ENCODE assay signal across 8 cellular contexts in the genomic region with DNA sequence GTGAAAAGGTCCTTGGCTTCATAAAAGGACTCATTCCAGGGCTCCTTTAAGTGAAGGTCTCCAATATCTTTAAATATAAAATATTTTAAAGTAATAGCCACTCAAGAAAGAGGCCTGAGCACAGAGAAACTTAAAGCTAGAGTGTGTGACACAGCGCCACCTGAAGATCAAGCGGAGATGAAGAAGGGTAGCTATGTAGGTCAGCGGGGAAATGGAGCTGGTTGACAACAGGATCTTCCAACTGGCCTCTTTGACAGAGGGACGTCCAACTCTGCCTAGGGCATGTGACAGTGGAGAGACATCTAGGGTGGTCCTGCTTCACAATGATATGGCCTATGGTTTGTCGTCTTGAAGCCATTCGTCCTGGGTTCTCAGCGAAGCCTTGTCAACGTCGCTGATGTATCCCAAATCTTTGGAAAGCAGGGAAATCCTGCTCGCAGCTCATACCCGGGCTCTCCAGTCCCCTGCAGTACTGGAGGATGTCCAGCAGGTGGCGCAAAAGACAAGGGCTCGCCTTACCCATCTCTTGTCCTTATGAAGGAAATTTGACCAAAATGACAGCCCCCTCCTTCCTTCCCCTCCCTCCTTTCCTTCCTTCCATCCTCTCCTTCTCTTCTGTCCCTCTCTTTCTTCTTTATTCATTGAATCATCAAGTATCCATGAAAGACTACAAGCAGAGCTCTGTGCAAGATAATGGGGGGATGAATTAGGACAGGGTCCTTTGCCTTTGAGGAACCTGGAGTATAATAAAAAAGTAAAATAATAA. TPM values are rescaled to one million over a fixed set of nuclear protein-coding genes. Genes with fewer than 3 reads are reported as not detected.
DNase-seq lines count a peak whose midpoint lies in the region; ATAC-seq, FAIRE-seq and TF ChIP-seq lines count a peak whose summit lies in the region.

No MANE protein-coding gene starts in this region.

- H2BK15ac ChIP-seq in H1 (ENCODE audit: low read length): no peak overlapping the region
- no peak overlapping the region for H2BK15ac ChIP-seq in mesendoderm (replicated peaks; ENCODE audit: low read depth)

- no peak overlapping the region for H3K27ac Mint-ChIP-seq in CD4-positive, CD25-positive, alpha-beta regulatory T cell
- no peak overlapping the region for H3K27ac Mint-ChIP-seq in activated CD8-positive, alpha-beta T cell treated with anti-CD3 and anti-CD28 coated beads for 36 hours

- H2AK5ac ChIP-seq in H1 (ENCODE audit: low read depth, low read length): no peak overlapping the region
- H2AK5ac ChIP-seq in mesendoderm (ENCODE audit: low read length): no peak overlapping the region

- H2BK5ac ChIP-seq in H1 (ENCODE audit: low read depth, low read length) (no peak overlapping the region), mesendoderm (ENCODE audit: low read length) (no peak overlapping the region)

- no peaks in the 10 kb centered on the region for H3K36me3 Mint-ChIP-seq in CD4-positive, CD25-positive, alpha-beta regulatory T cell
- H3K36me3 Mint-ChIP-seq in activated CD8-positive, alpha-beta T cell treated with anti-CD3 and anti-CD28 coated beads for 36 hours (ENCODE audit: low read depth): no peaks in the 10 kb centered on the region

- peak overlapping the region in 1 of 4 donors; percentile 24 for H3K4me3 Mint-ChIP-seq in CD4-positive, CD25-positive, alpha-beta regulatory T cell
- H3K4me3 Mint-ChIP-seq in activated CD8-positive, alpha-beta T cell treated with anti-CD3 and anti-CD28 coated beads for 36 hours: no peak overlapping the region

- TF ChIP-seq EP300 in H1 (IDR thresholded peaks at IDR 0.05; ENCODE audit: borderline replicate concordance in 1 of 2, low read depth in 2 of 2, low read length in 2 of 2): no peak

- H3K79me1 ChIP-seq in H1 (ENCODE audit: low read depth, low read length) (no peaks in the 10 kb centered on the region), mesendoderm (ENCODE audit: low read length) (no peaks in the 10 kb centered on the region)

- peaks cover 0 to 2% (median 0%) of the 10 kb centered on the region in 7 donors for H3K9me3 Mint-ChIP-seq in CD4-positive, CD25-positive, alpha-beta regulatory T cell
- no peaks in the 10 kb centered on the region for H3K9me3 Mint-ChIP-seq in activated CD8-positive, alpha-beta T cell treated with anti-CD3 and anti-CD28 coated beads for 36 hours

- H3K4me1 Mint-ChIP-seq in CD4-positive, CD25-positive, alpha-beta regulatory T cell: no peaks in the 10 kb centered on the region
- no peaks in the 10 kb centered on the region for H3K4me1 Mint-ChIP-seq in activated CD8-positive, alpha-beta T cell treated with anti-CD3 and anti-CD28 coated beads for 36 hours (ENCODE audit: low read depth)

- H3K14ac ChIP-seq in H1 (ENCODE audit: insufficient read length): no peak overlapping the region

- peak; percentile 87 for FAIRE-seq in H1 (lab: Jason Lieb, UNC)

- H3K56ac ChIP-seq in H1 (replicated peaks; ENCODE audit: insufficient read length, low read depth, low read length) (no peak overlapping the region), mesendoderm (ENCODE audit: low read length) (peak overlapping the region; percentile 78)

- no peak overlapping the region for H3K27ac ChIP-seq in CD4-positive, CD25-positive, alpha-beta regulatory T cell (ENCODE audit: insufficient read depth, low read length, poor library complexity, severe bottlenecking)
- no peak overlapping the region for H3K27ac ChIP-seq in H1 (ENCODE audit: low read depth, low read length)
- no peak overlapping the region for H3K27ac ChIP-seq in mesendoderm (ENCODE audit: low read depth, low read length)

- CTCF ChIA-PET in activated CD8-positive, alpha-beta T cell treated with anti-CD3 and anti-CD28 coated beads for 36 hours (lab: Charles Lee): interaction anchor here (0.6 to 4.9 kb wide), 39 partner anchors 9 to 704 kb away, joined by 3 to 133 read pairs (median 5); no protein-coding TSS in a partner anchor
- CTCF ChIA-PET in H1 (lab: Charles Lee; ENCODE audit: partially characterized antibody): interaction anchor here (0.6 to 10.8 kb wide), 103 partner anchors 13 to 1402 kb away, joined by 3 to 178 read pairs (median 4); partner anchors contain the start of genes LONRF2 and PDCL3

- no peak overlapping the region for H3K4me3 ChIP-seq in CD4-positive, CD25-positive, alpha-beta regulatory T cell (ENCODE audit: low read depth, low read length)
- H3K4me3 ChIP-seq in H1 (ENCODE audit: extremely low read depth in 1 of 4, insufficient read depth in 2 of 4, low read depth in 3 of 4, low read length in 4 of 4): peak overlapping the region in 3 of 4 experiments; percentile 4 to 45 (median 15); a peak in 3 of 8 replicates
- H3K4me3 ChIP-seq in mesendoderm (ENCODE audit: low read length): no peak overlapping the region

- no peaks in the 10 kb centered on the region for H3K4me1 ChIP-seq in CD4-positive, CD25-positive, alpha-beta regulatory T cell (ENCODE audit: control insufficient read depth, insufficient read depth, low read length, poor library complexity, severe bottlenecking)
- H3K4me1 ChIP-seq in H1 (replicated peaks in 1 of 4; ENCODE audit: control insufficient read depth in 3 of 4, insufficient read depth in 4 of 4, low read length in 3 of 4) (no peaks in the 10 kb centered on the region; a peak in 1 of 7 replicates), mesendoderm (ENCODE audit: control insufficient read depth, low read depth, low read length) (no peaks in the 10 kb centered on the region)

- H3K18ac ChIP-seq in H1 (ENCODE audit: extremely low read depth, low read length): no peak overlapping the region
- no peak overlapping the region for H3K18ac ChIP-seq in mesendoderm (ENCODE audit: low read length)

- H3K79me2 ChIP-seq in H1 (ENCODE audit: control insufficient read depth in 1 of 2, insufficient read depth in 2 of 2, low read length in 2 of 2) (no peaks in the 10 kb centered on the region), mesendoderm (ENCODE audit: control insufficient read depth, insufficient read depth, low read length) (no peaks in the 10 kb centered on the region)

- no peaks in the 10 kb centered on the region for H3K27me3 ChIP-seq in CD4-positive, CD25-positive, alpha-beta regulatory T cell (ENCODE audit: control insufficient read depth, insufficient read depth, low read length)
- H3K27me3 ChIP-seq in H1 (replicated peaks in 1 of 4; ENCODE audit: control insufficient read depth in 3 of 4, extremely low read depth in 1 of 4, insufficient read depth in 3 of 4, low read length in 3 of 4) (no peaks in the 10 kb centered on the region), mesendoderm (ENCODE audit: insufficient read depth, low read length, poor library complexity) (no peaks in the 10 kb centered on the region)

- H4K5ac ChIP-seq in H1 (ENCODE audit: insufficient read length, low read depth, low read length) (no peak overlapping the region), mesendoderm (ENCODE audit: low read length) (no peak overlapping the region)

- TF ChIP-seq POLR2A in H1 (IDR thresholded peaks at IDR 0.05; ENCODE audit: control extremely low read depth in 1 of 2, low read depth in 2 of 2, low read length in 2 of 2): no peak

- H4K91ac ChIP-seq in H1 (replicated peaks; ENCODE audit: insufficient read length, low read length): no peak overlapping the region

- no peaks in the 10 kb centered on the region for H3K27me3 Mint-ChIP-seq in CD4-positive, CD25-positive, alpha-beta regulatory T cell
- no peaks in the 10 kb centered on the region for H3K27me3 Mint-ChIP-seq in activated CD8-positive, alpha-beta T cell treated with anti-CD3 and anti-CD28 coated beads for 36 hours

- TF ChIP-seq CTCF in GM20000 (IDR thresholded peaks at IDR 0.05; ENCODE audit: extremely low read depth, missing control alignments) (peak; percentile 90), H1 (IDR thresholded peaks at IDR 0.05; ENCODE audit: control extremely low read depth in 1 of 3, insufficient read depth in 1 of 3, low read depth in 1 of 3, low read length in 3 of 3) (peak; percentile 86 to 91 (median 89))
- TF ChIP-seq CTCF in activated CD8-positive, alpha-beta T cell treated with anti-CD3 and anti-CD28 coated beads for 36 hours (IDR thresholded peaks at IDR 0.05): peak; percentile 97

- WGBS in H1 (ENCODE audit: extremely low coverage in 1 of 2, insufficient coverage in 1 of 2, insufficient read length in 1 of 2, insufficient replicate concordance in 2 of 2, low coverage in 1 of 2, low lambda C conversion rate in 2 of 2, missing lambda C conversion rate in 1 of 2), 2 experiments: 21% methylated on average over 13 of the region's 13 CpGs; no CpG with 5 or more reads in 1 of the 2 experiments
- WGBS in mesendoderm (ENCODE audit: extremely low coverage, insufficient coverage, low lambda C conversion rate): no CpG with 5 or more reads among the region's 13 CpGs

- H3K23me2 ChIP-seq in H1 (ENCODE audit: low read depth, low read length): no peaks in the 10 kb centered on the region

- H2BK120ac ChIP-seq in H1 (replicated peaks; ENCODE audit: low read depth, low read length) (no peak overlapping the region), mesendoderm (ENCODE audit: low read depth, low read length) (no peak overlapping the region)

- H3K36me3 ChIP-seq in CD4-positive, CD25-positive, alpha-beta regulatory T cell (ENCODE audit: control insufficient read depth, insufficient read depth, low read length): no peaks in the 10 kb centered on the region
- H3K36me3 ChIP-seq in H1 (ENCODE audit: control insufficient read depth in 2 of 4, insufficient read depth in 4 of 4, low read length in 3 of 4) (no peaks in the 10 kb centered on the region), mesendoderm (ENCODE audit: control insufficient read depth, insufficient read depth, low read length) (no peaks in the 10 kb centered on the region)

- intact Hi-C loops in activated CD8-positive, alpha-beta T cell treated with anti-CD3 and anti-CD28 coated beads for 36 hours (cut with micrococcal nuclease): loop anchor here (1.0 kb wide), 1 partner anchor 119 kb away; no protein-coding TSS in a partner anchor

- peak overlapping the region; percentile 99 for H2AFZ ChIP-seq in H1 (ENCODE audit: low read length)

- H2BK20ac ChIP-seq in H1 (ENCODE audit: low read length): no peak overlapping the region

- H3K9ac ChIP-seq in H1 (replicated peaks in 1 of 4; ENCODE audit: extremely low read depth in 1 of 4, low read depth in 3 of 4, low read length in 3 of 4): no peak overlapping the region
- H3K9ac ChIP-seq in mesendoderm (ENCODE audit: low read length): peak overlapping the region; percentile 54

- no peak overlapping the region for H2BK12ac ChIP-seq in H1 (ENCODE audit: low read depth, low read length)

- ATAC-seq in CD4-positive, CD25-positive, alpha-beta regulatory T cell (ENCODE audit: low read depth in 2 of 2): peak in 1 of 2 donors; percentile 62
- ATAC-seq in activated CD8-positive, alpha-beta T cell treated with anti-CD3 and anti-CD28 coated beads for 36 hours: peak; percentile 70
- ATAC-seq in GM21526 (IDR thresholded peaks at IDR 0.05; ENCODE audit: low FRiP score, unreplicated experiment): no peak

- H3K23ac ChIP-seq in H1 (ENCODE audit: insufficient read length) (no peak overlapping the region), mesendoderm (ENCODE audit: low read length) (no peak overlapping the region)

- peak overlapping the region; percentile 33 to 83 for H3K4me2 ChIP-seq in H1 (ENCODE audit: insufficient read depth in 1 of 2, low read depth in 2 of 2, low read length in 2 of 2)
- H3K4me2 ChIP-seq in mesendoderm (ENCODE audit: low read length): peak overlapping the region; percentile 87

- TF ChIP-seq RAD21 in H1 (IDR thresholded peaks at IDR 0.05 in 1 of 2, conservative IDR thresholded peaks at IDR 0.05 in 1 of 2; ENCODE audit: low read depth in 2 of 2, low read length in 2 of 2): peak; percentile 89 to 91

- POLR2A ChIA-PET in activated CD8-positive, alpha-beta T cell treated with anti-CD3 and anti-CD28 coated beads for 36 hours (lab: Charles Lee): interaction anchor here (0.6 to 1.1 kb wide), 2 partner anchors 118 to 318 kb away, joined by 4 read pairs; no protein-coding TSS in a partner anchor
- POLR2A ChIA-PET in H1 (lab: Charles Lee; ENCODE audit: partially characterized antibody): interaction anchor here (1.0 to 1.2 kb wide), 2 partner anchors 119 to 136 kb away, joined by 3 read pairs; no protein-coding TSS in a partner anchor

- H4K8ac ChIP-seq in H1 (ENCODE audit: extremely low read depth, insufficient read depth, low read length) (no peak overlapping the region), mesendoderm (ENCODE audit: low read depth, low read length) (no peak overlapping the region)

- H3K9me3 ChIP-seq in CD4-positive, CD25-positive, alpha-beta regulatory T cell (ENCODE audit: control insufficient read depth in 2 of 2, low read length in 2 of 2): no peaks in the 10 kb centered on the region
- no peaks in the 10 kb centered on the region for H3K9me3 ChIP-seq in H1 (ENCODE audit: insufficient read depth in 2 of 2, low read depth in 1 of 2, low read length in 1 of 2)

- H3K4ac ChIP-seq in H1 (replicated peaks; ENCODE audit: insufficient read length, low read depth, low read length) (no peak overlapping the region), mesendoderm (ENCODE audit: low read depth, low read length) (no peak overlapping the region)

- DNase-seq in CD4-positive, CD25-positive, alpha-beta regulatory T cell: peak; percentile 34 to 46 (median 44)
- DNase-seq in GM20000 (ENCODE audit: low spot score) (peak; percentile 68), NCI-H345 (lab: John Stamatoyannopoulos, UW) (peak; percentile 56), H1 (ENCODE audit: low read depth in 1 of 2, low spot score in 2 of 2) (peak in 1 of 2 experiments; percentile 89), mesendoderm (peak; percentile 88)
- peak; percentile 73 for DNase-seq in activated CD8-positive, alpha-beta T cell treated with anti-CD3 and anti-CD28 coated beads for 36 hours
- peak; percentile 30 for DNase-seq in stimulated activated CD8-positive, alpha-beta memory T cell treated with anti-CD3 and anti-CD28 coated beads, Interleukin-4, amount 100 ng/mL, for 24 hours (ENCODE audit: low read depth)

- no peaks in the 10 kb centered on the region for H4K20me1 ChIP-seq in H1 (replicated peaks in 1 of 2; ENCODE audit: control insufficient read depth in 1 of 2, insufficient read depth in 2 of 2, low read length in 2 of 2)

RNA-seq across cellular contexts. Expression of gene LONRF2, which starts 59.6 kb away (rescaled TPM):
- total RNA-seq in CD4-positive, CD25-positive, alpha-beta regulatory T cell: 0.42 TPM
- not detected for polyA plus RNA-seq in CD4-positive, CD25-positive, alpha-beta regulatory T cell
- under 1 TPM; 0.04 to 0.20 TPM for total RNA-seq in activated CD8-positive, alpha-beta T cell treated with anti-CD3 and anti-CD28 coated beads for 36 hours
- total RNA-seq in H1 (2021; fragmentation: NEBNext Ultra II Directional; extraction: Animal tissue kit (Norgen Biotek cat#: 25700)): 0.42 and 0.74 TPM in 2 replicates
- polyA plus RNA-seq in H1 (2011; rRNA removed): 0.22 and 0.24 TPM in 2 replicates
- polyA plus RNA-seq in H1 (2011; cell fraction: cytosol; rRNA removed): 0.28 TPM
- polyA plus RNA-seq in H1 (2011; cell fraction: nucleus; rRNA removed): 0.48 TPM
- 0.30 to 0.43 TPM (median 0.36 TPM) in 4 replicates for polyA plus RNA-seq in H1 (2012, experiment 1 of 2)
- 0.12 TPM for polyA plus RNA-seq in H1 (2012, experiment 2 of 2)
- 0.16 TPM for polyA plus RNA-seq in H1 (2013, experiment 1 of 2)
- 0.18 TPM for polyA plus RNA-seq in H1 (2013, experiment 2 of 2)
- polyA minus RNA-seq in H1 (2011; rRNA and poly(A)+ RNA removed): 0.91 and 2.0 TPM in 2 replicates
- polyA minus RNA-seq in H1 (2011; cell fraction: cytosol; rRNA and poly(A)+ RNA removed): 0.59 TPM
- 0.80 TPM for polyA minus RNA-seq in H1 (2011; cell fraction: nucleus; rRNA and poly(A)+ RNA removed)
- polyA plus RNA-seq in mesendoderm (2013, experiment 1 of 2): 0.04 TPM
- 0.07 TPM for polyA plus RNA-seq in mesendoderm (2013, experiment 2 of 2)

Comparison
In these comparisons a context has a peak if more than half of its experiments do, and no peak if none do; other contexts are left out.
1. H3K4me3 ChIP-seq: peak in H1 (3 of 4); none in CD4-positive, CD25-positive, alpha-beta regulatory T cell (single experiment) and mesendoderm (single experiment).
2. Peak in every context shown above with its lines, with median percentiles within 50 percentile points of each other: CTCF ChIP-seq.